ENCODE assay signal across 8 cellular contexts in genomic region chr15:68843425-68844311, GRCh38. TPM values are rescaled to one million over a fixed set of nuclear protein-coding genes. Genes with fewer than 3 reads are reported as not detected.
DNase-seq lines count a peak whose midpoint lies in the region; ATAC-seq and TF ChIP-seq lines count a peak whose summit lies in the region.

No MANE protein-coding gene starts in this region.

- H3K4me3 Mint-ChIP-seq in activated T-cell treated with anti-CD3 and anti-CD28 coated beads, Interleukin-2, amount 50 U/mL, for 24 hours = peak overlapping the region; percentile 69

- peaks cover 10% of the 10 kb centered on the region for H3K4me1 Mint-ChIP-seq in activated T-cell treated with anti-CD3 and anti-CD28 coated beads, Interleukin-2, amount 50 U/mL, for 24 hours (ENCODE audit: low read depth)

- TF ChIP-seq CTCF in AG09309 (IDR thresholded peaks at IDR 0.05; ENCODE audit: control insufficient read depth, insufficient read depth, low read depth, low read length, missing control alignments) (no peak), heart left ventricle (IDR thresholded peaks at IDR 0.05) (no peak)

- DNase-seq in AG09309 (ENCODE audit: low read depth) = no peak
- peak; percentile 51 for DNase-seq in KBM-7
- peak; percentile 55 for DNase-seq in activated T-cell treated with anti-CD3 and anti-CD28 coated beads, Interleukin-2, amount 50 U/mL, for 24 hours
- peak in 2 of 5 donors; percentile 11 to 62 for DNase-seq in heart left ventricle
- DNase-seq in skeletal muscle cell (ENCODE audit: low read depth) = no peak
- DNase-seq in UCSD-AML1 (lab: John Stamatoyannopoulos, UW; ENCODE audit: unreplicated experiment) = no peak
- no peak for DNase-seq in dedifferentiated amniotic fluid mesenchymal stem cell (ENCODE audit: extremely low spot score)

- H3K9me3 Mint-ChIP-seq in activated T-cell treated with anti-CD3 and anti-CD28 coated beads, Interleukin-2, amount 50 U/mL, for 24 hours = no peaks in the 10 kb centered on the region

- ATAC-seq in heart left ventricle (peak in 3 of 4 donors; percentile 61 to 73 (median 71)), GM21529 (IDR thresholded peaks at IDR 0.05; ENCODE audit: unreplicated experiment) (no peak)

- no peak for TF ChIP-seq POLR2A in heart left ventricle (IDR thresholded peaks at IDR 0.05)

- no peaks in the 10 kb centered on the region for H3K9me3 ChIP-seq in heart left ventricle

- no peak overlapping the region for H3K27ac Mint-ChIP-seq in activated T-cell treated with anti-CD3 and anti-CD28 coated beads, Interleukin-2, amount 50 U/mL, for 24 hours

- H3K4me1 ChIP-seq in heart left ventricle = peaks cover 0 to 11% (median 2%) of the 10 kb centered on the region in 12 donors

- in situ Hi-C loops in KBM-7 (cut with MboI; ENCODE audit: low pct_unique_long_range_greater_than_20kb, low sequenced_read_pairs) = no loop called here

- 7 to 11% (median 8%) methylated on average over 24 to 32 of the region's 32 CpGs for WGBS in heart left ventricle, 4 donors

- peaks cover 61% of the 10 kb centered on the region for H3K27me3 Mint-ChIP-seq in activated T-cell treated with anti-CD3 and anti-CD28 coated beads, Interleukin-2, amount 50 U/mL, for 24 hours

- no peak overlapping the region for H3K27ac ChIP-seq in heart left ventricle

- H3K36me3 Mint-ChIP-seq in activated T-cell treated with anti-CD3 and anti-CD28 coated beads, Interleukin-2, amount 50 U/mL, for 24 hours (ENCODE audit: low read depth) = no peaks in the 10 kb centered on the region

- H3K27me3 ChIP-seq in heart left ventricle = peaks cover 0 to 67% (median 24%) of the 10 kb centered on the region in 9 donors

- intact Hi-C loops in heart left ventricle (cut with DNase I) = no loop called here

- H3K4me3 ChIP-seq in AG09309 (ENCODE audit: control insufficient read depth, low read depth, low read length) (peak overlapping the region; percentile 6), heart left ventricle (peak overlapping the region; percentile 24 to 63 (median 49)), skeletal muscle cell (ENCODE audit: low read depth, low read length) (peak overlapping the region; percentile 54)

- no peaks in the 10 kb centered on the region for H3K36me3 ChIP-seq in heart left ventricle

RNA-seq across cellular contexts. Expression of gene ANP32A, which starts 23.0 kb away (rescaled TPM):
- 100 to 1,000 TPM in 8 of 9 donors, 10 to 100 TPM in 1; 55.7 to 202 (median 142) TPM for total RNA-seq in heart left ventricle
- 100 to 1,000 TPM; 134 to 195 TPM for polyA plus RNA-seq in heart left ventricle

Comparison
In these comparisons a context has a peak if more than half of its experiments do, and no peak if none do; other contexts are left out.
1. DNase-seq: peak in KBM-7 (single experiment) and activated T-cell treated with anti-CD3 and anti-CD28 coated beads, Interleukin-2, amount 50 U/mL, for 24 hours (single experiment); none in AG09309 (single experiment), skeletal muscle cell (single experiment), UCSD-AML1 (single experiment) and dedifferentiated amniotic fluid mesenchymal stem cell (single experiment).
2. Peak in every context shown above with its lines, with median percentiles within 50 percentile points of each other: H3K4me3 ChIP-seq.